In the genomic region with DNA sequence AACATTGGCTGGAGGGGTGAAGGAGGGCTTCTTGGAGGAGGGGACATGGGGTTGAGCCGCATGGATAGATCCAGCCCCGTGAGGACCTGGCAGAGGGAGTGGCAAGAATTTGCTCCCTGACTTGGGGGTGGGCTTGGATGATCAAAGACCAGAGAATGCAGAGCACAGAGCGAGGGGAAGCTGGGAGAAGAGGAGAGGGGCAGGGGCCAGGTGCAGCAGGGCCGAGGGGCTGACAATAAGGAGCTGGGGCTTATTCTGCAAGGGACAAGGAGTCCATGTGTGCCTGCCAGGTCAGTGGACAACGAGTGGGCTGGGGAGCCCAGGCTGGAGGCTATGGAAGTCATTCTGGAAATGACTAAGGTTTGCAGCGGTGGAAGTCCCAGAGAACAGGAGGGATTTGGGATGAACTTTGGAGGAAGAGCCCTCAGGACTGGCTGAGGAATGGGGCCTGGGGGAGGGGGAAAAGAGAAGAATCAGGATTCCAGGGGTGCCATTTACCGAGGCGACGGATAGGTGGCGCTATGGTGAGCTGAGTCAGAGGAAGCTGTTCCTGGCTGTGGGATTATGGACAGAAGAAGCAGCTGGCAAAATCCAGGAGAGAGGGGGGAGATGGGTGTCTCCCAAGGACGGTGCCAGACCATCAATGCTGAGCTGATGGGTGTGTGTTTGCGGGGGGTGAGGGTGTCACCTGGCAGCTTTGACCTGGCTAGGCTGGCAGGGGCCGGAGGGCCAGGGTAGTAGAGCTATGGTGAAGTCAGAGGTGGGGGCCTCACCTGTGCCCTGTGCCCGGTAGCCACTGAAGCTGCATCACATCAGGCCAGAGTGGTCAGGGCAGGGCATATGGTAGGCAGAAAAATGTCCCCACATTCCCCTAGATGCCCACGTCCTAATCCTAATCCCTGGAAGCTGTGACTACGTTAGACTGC, we compare ENCODE assay signal across 7 cellular contexts. TPM values are rescaled to one million over a fixed set of nuclear protein-coding genes. Genes with fewer than 3 reads are reported as not detected.
DNase-seq lines count a peak whose midpoint lies in the region; ATAC-seq lines count a peak whose summit lies in the region.

No MANE protein-coding gene starts in this region.

- peaks cover 0 to 82% (median 23%) of the 10 kb centered on the region in 3 donors for H3K4me1 Mint-ChIP-seq in naive B cell

- no peaks in the 10 kb centered on the region for H3K27me3 ChIP-seq in SJCRH30

- no peak overlapping the region for H3K4me3 ChIP-seq in SJCRH30

- peaks cover 0 to 6% of the 10 kb centered on the region in 2 donors for H3K36me3 Mint-ChIP-seq in naive B cell

- H3K27ac ChIP-seq in SJCRH30 = no peak overlapping the region

- H3K9me3 ChIP-seq in SJCRH30 (replicated peaks) = no peaks in the 10 kb centered on the region

- DNase-seq in DMS153 treated with DMSO at 0.1 percent for 48 hours (lab: John Stamatoyannopoulos, UW; ENCODE audit: unreplicated experiment) = peak; percentile 13
- peak; percentile 71 for DNase-seq in HK-2 (ENCODE audit: unreplicated experiment)
- DNase-seq in SJCRH30 = peak; percentile 78 to 88
- DNase-seq in epidermal melanocyte (ENCODE audit: insufficient read length, low spot score) = peak; percentile 75
- DNase-seq in naive B cell = no peak
- DNase-seq in DMS79 treated with DMSO at 0.1 percent for 48 hours (lab: John Stamatoyannopoulos, UW) = no peak

- no peaks in the 10 kb centered on the region for H3K9me3 Mint-ChIP-seq in naive B cell

- H3K4me1 ChIP-seq in SJCRH30 = no peaks in the 10 kb centered on the region

- H3K27me3 Mint-ChIP-seq in naive B cell = peaks cover 0 to 39% (median 26%) of the 10 kb centered on the region in 3 donors

- H3K4me3 Mint-ChIP-seq in naive B cell = peak overlapping the region in 5 of 8 donors; percentile 35 to 71 (median 67)

- peak overlapping the region in 5 of 6 donors; percentile 14 to 93 (median 47) for H3K27ac Mint-ChIP-seq in naive B cell

- no peaks in the 10 kb centered on the region for H3K36me3 ChIP-seq in SJCRH30

- ATAC-seq in naive B cell (ENCODE audit: low read depth in 2 of 2) (no peak), HG03108 (IDR thresholded peaks at IDR 0.05; ENCODE audit: unreplicated experiment) (no peak)

RNA-seq across cellular contexts. Expression of gene KCNG1, which starts 7.8 kb away (rescaled TPM):
- 7.4 and 9.3 TPM in 2 replicates for total RNA-seq in SJCRH30 (2014; rRNA removed; shearing (Covaris generic))
- 100 to 1,000 TPM in 4 of 6 donors, 10 to 100 TPM in 2; 32.3 to 184 (median 107) TPM for polyA plus RNA-seq in naive B cell (ENCODE audit: low read depth in 6 of 6)

RNA-seq across cellular contexts. Expression of gene MOCS3, which starts 56.4 kb away (rescaled TPM):
- total RNA-seq in SJCRH30 (2014; rRNA removed; shearing (Covaris generic)) = 14.8 and 15.1 TPM in 2 replicates
- polyA plus RNA-seq in naive B cell (ENCODE audit: low read depth in 6 of 6) = 1 to 10 TPM; 3.8 to 5.0 (median 4.1) TPM

RNA-seq across cellular contexts. Expression of gene DPM1, which starts 56.7 kb away (rescaled TPM):
- 153 and 164 TPM in 2 replicates for total RNA-seq in SJCRH30 (2014; rRNA removed; shearing (Covaris generic))
- polyA plus RNA-seq in naive B cell (ENCODE audit: low read depth in 6 of 6) = 10 to 100 TPM; 57.0 to 86.2 (median 71.5) TPM

Comparison
In these comparisons a context has a peak if more than half of its experiments do, and no peak if none do; other contexts are left out.
1. DNase-seq: peak in DMS153 treated with DMSO at 0.1 percent for 48 hours (single experiment), HK-2 (single experiment), SJCRH30 (2 of 2) and epidermal melanocyte (single experiment); none in naive B cell (single experiment) and DMS79 treated with DMSO at 0.1 percent for 48 hours (single experiment).